16 cellular contexts compared by ENCODE assay signal in the genomic region with DNA sequence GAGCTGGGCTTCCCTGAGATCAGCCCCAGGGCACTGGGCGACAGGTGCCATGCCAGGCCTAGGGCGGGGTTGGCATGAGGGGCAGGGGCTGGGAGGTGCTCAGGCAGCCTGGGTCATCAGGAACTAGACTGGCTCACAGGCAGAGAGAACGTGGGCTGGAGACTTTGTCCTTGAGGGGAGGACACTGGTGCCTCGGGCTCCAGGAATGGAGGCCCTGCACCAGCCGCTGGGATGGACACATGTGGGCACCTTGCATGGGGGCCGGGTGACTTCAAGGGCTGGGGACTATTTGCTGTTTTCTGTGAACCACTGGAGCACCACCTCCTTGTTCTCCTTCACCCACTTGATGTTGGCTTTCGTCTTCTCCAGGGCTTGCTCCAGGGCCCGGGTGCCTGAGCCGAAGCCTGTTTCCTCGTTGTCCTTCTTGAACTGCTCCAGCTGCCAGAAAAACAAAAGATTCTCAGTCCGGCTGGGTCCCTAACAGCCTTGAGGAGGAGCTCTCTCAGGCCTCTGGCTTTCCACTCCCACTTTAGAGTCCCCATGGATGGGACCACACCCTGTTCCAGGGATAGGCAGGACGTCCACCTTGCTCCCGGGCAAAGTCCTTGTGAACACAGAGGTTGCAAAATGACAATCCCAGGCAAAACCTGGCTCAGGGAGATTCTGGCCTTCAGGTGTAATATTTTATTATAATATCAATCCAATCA. TPM values are rescaled to one million over a fixed set of nuclear protein-coding genes. Genes with fewer than 3 reads are reported as not detected.
A peak's percentile ranks its signal among the peaks of the same experiment; 100 is the strongest.
DNase-seq lines count a peak whose midpoint lies in the region; ATAC-seq and TF ChIP-seq lines count a peak whose summit lies in the region.
"Had no signal": no experiment of that assay in that cellular context is flagged by ENCODE, and none has a peak within 500 bp of the region (broad histone marks: within the 10 kb centered on the region; RNA-seq: fewer than 3 reads in every experiment).

No MANE protein-coding gene starts in this region.

- peak; percentile 11 for DNase-seq in NCI-H345 (lab: John Stamatoyannopoulos, UW)
- DNase-seq in NCI-H345 treated with DMSO at 0.1 percent for 48 hours (lab: John Stamatoyannopoulos, UW; ENCODE audit: unreplicated experiment): no peak
- peak in 1 of 4 donors; percentile 62 for DNase-seq in body of pancreas
- peak; percentile 28 to 29 for DNase-seq in thyroid gland
- no peak for DNase-seq in KG1 (lab: John Stamatoyannopoulos, UW)
- no peak for DNase-seq in germinal center (ENCODE audit: low spot score)
- no peak for DNase-seq in NCI-H187 (lab: John Stamatoyannopoulos, UW)
- DNase-seq: 8988T, NCI-H1092, NCI-H2227 treated with DMSO at 0.1 percent for 48 hours, nucleus accumbens, WERI-Rb-1 had no signal

- no peak overlapping the region for H3K9ac ChIP-seq in liver (ENCODE audit: low read depth in 1 of 2, low read length in 2 of 2)

- H3K4me1 ChIP-seq in body of pancreas: peaks cover 43% of the 10 kb centered on the region
- H3K4me1 ChIP-seq in liver (ENCODE audit: control insufficient read depth in 4 of 4, insufficient read depth in 4 of 4, low read length in 3 of 4): peaks cover 5 to 33% (median 26%) of the 10 kb centered on the region in 4 donors
- peaks cover 0 to 8% of the 10 kb centered on the region in 2 donors for H3K4me1 ChIP-seq in thyroid gland

- 41 to 58% methylated on average over 9 to 12 of the region's 13 CpGs for WGBS in body of pancreas, 2 donors
- WGBS in liver: 54% methylated on average over 13 of the region's 13 CpGs
- 52 to 55% methylated on average over 12 to 13 of the region's 13 CpGs for WGBS in thyroid gland, 2 donors

- H3K9me3 ChIP-seq in body of pancreas: no peaks in the 10 kb centered on the region
- no peaks in the 10 kb centered on the region for H3K9me3 ChIP-seq in liver (ENCODE audit: control insufficient read depth in 4 of 4, low read length in 3 of 4)
- H3K9me3 ChIP-seq in thyroid gland: no peaks in the 10 kb centered on the region

- no peak for TF ChIP-seq POLR2A in body of pancreas (IDR thresholded peaks at IDR 0.05)
- TF ChIP-seq POLR2A in thyroid gland (IDR thresholded peaks at IDR 0.05): no peak

- intact Hi-C loops in body of pancreas (cut with DNase I): no loop called here
- intact Hi-C loops in thyroid gland (cut with DNase I): no loop called here

- no peaks in the 10 kb centered on the region for H3K27me3 ChIP-seq in body of pancreas
- H3K27me3 ChIP-seq in liver (ENCODE audit: control insufficient read depth in 4 of 4, insufficient read depth in 4 of 4, low read length in 3 of 4): no peaks in the 10 kb centered on the region
- no peaks in the 10 kb centered on the region for H3K27me3 ChIP-seq in thyroid gland

- ATAC-seq in body of pancreas: no peak

- H3K36me3 ChIP-seq in body of pancreas (replicated peaks in 1 of 2; ENCODE audit: insufficient read depth in 1 of 2, low read depth in 2 of 2) (peaks cover under 1 to 9% of the 10 kb centered on the region in 2 donors), liver (ENCODE audit: control insufficient read depth in 4 of 4, insufficient read depth in 3 of 4, low read depth in 1 of 4, low read length in 3 of 4) (peaks cover 12 to 22% (median 13%) of the 10 kb centered on the region in 4 donors), thyroid gland (no peaks in the 10 kb centered on the region)
- H3K36me3 ChIP-seq: WERI-Rb-1 had no signal

- TF ChIP-seq CTCF in body of pancreas (IDR thresholded peaks at IDR 0.05) (no peak), liver (IDR thresholded peaks at IDR 0.05; ENCODE audit: low read depth, low read length, missing input control) (no peak), thyroid gland (IDR thresholded peaks at IDR 0.05) (no peak)

- H3K27ac ChIP-seq in body of pancreas (peak overlapping the region; percentile 35 to 69 (median 50)), liver (ENCODE audit: low read depth in 1 of 2, low read length in 2 of 2) (no peak overlapping the region), thyroid gland (no peak overlapping the region)
- H3K27ac ChIP-seq: coronary artery had no signal

- peak; percentile 36 to 41 for TF ChIP-seq RAD21 in liver (IDR thresholded peaks at IDR 0.05)

- H3K4me3 ChIP-seq in body of pancreas (no peak overlapping the region), liver (ENCODE audit: low read depth in 1 of 3, low read length in 3 of 3) (no peak overlapping the region), thyroid gland (replicated peaks in 1 of 3) (no peak overlapping the region)
- H3K4me3 ChIP-seq: coronary artery had no signal

TF ChIP-seq in liver, 16 proteins besides CTCF, POLR2A, EP300 and RAD21:
- peak; percentile 49 for TF ChIP-seq NR2F2 (IDR thresholded peaks at IDR 0.05)
- TF ChIP-seq, protein P1, sequence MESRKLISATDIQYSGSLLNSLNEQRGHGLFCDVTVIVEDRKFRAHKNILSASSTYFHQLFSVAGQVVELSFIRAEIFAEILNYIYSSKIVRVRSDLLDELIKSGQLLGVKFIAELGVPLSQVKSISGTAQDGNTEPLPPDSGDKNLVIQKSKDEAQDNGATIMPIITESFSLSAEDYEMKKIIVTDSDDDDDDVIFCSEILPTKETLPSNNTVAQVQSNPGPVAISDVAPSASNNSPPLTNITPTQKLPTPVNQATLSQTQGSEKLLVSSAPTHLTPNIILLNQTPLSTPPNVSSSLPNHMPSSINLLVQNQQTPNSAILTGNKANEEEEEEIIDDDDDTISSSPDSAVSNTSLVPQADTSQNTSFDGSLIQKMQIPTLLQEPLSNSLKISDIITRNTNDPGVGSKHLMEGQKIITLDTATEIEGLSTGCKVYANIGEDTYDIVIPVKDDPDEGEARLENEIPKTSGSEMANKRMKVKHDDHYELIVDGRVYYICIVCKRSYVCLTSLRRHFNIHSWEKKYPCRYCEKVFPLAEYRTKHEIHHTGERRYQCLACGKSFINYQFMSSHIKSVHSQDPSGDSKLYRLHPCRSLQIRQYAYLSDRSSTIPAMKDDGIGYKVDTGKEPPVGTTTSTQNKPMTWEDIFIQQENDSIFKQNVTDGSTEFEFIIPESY (IDR thresholded peaks at IDR 0.05): peak; percentile 50
- TF ChIP-seq JUND (IDR thresholded peaks at IDR 0.05): peak in 1 of 2 donors; percentile 41
- TF ChIP-seq, protein P2, sequence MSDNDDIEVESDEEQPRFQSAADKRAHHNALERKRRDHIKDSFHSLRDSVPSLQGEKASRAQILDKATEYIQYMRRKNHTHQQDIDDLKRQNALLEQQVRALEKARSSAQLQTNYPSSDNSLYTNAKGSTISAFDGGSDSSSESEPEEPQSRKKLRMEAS (IDR thresholded peaks at IDR 0.05): peak; percentile 78
- peak; percentile 75 for TF ChIP-seq FOXA2 (IDR thresholded peaks at IDR 0.05)
- TF ChIP-seq, protein P3, sequence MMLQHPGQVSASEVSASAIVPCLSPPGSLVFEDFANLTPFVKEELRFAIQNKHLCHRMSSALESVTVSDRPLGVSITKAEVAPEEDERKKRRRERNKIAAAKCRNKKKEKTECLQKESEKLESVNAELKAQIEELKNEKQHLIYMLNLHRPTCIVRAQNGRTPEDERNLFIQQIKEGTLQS (IDR thresholded peaks at IDR 0.05): no peak
- peak; percentile 95 for TF ChIP-seq HNF4G (IDR thresholded peaks at IDR 0.05)
- TF ChIP-seq FOXA1 (IDR thresholded peaks at IDR 0.05): peak; percentile 62
- peak; percentile 67 to 80 for TF ChIP-seq RXRA (IDR thresholded peaks at IDR 0.05)
- peak; percentile 75 for TF ChIP-seq SP1 (IDR thresholded peaks at IDR 0.05)
- TF ChIP-seq GABPA (IDR thresholded peaks at IDR 0.05 in 1 of 2, conservative IDR thresholded peaks at IDR 0.05 in 1 of 2): peak in 1 of 2 donors; percentile 27
- TF ChIP-seq, protein P4, sequence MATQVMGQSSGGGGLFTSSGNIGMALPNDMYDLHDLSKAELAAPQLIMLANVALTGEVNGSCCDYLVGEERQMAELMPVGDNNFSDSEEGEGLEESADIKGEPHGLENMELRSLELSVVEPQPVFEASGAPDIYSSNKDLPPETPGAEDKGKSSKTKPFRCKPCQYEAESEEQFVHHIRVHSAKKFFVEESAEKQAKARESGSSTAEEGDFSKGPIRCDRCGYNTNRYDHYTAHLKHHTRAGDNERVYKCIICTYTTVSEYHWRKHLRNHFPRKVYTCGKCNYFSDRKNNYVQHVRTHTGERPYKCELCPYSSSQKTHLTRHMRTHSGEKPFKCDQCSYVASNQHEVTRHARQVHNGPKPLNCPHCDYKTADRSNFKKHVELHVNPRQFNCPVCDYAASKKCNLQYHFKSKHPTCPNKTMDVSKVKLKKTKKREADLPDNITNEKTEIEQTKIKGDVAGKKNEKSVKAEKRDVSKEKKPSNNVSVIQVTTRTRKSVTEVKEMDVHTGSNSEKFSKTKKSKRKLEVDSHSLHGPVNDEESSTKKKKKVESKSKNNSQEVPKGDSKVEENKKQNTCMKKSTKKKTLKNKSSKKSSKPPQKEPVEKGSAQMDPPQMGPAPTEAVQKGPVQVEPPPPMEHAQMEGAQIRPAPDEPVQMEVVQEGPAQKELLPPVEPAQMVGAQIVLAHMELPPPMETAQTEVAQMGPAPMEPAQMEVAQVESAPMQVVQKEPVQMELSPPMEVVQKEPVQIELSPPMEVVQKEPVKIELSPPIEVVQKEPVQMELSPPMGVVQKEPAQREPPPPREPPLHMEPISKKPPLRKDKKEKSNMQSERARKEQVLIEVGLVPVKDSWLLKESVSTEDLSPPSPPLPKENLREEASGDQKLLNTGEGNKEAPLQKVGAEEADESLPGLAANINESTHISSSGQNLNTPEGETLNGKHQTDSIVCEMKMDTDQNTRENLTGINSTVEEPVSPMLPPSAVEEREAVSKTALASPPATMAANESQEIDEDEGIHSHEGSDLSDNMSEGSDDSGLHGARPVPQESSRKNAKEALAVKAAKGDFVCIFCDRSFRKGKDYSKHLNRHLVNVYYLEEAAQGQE (IDR thresholded peaks at IDR 0.05): peak; percentile 47
- no peak for TF ChIP-seq TAF1 (conservative IDR thresholded peaks at IDR 0.05)
- TF ChIP-seq HNF4A (conservative IDR thresholded peaks at IDR 0.05): peak; percentile 98 to 99
- TF ChIP-seq EGR1 (IDR thresholded peaks at IDR 0.05; ENCODE audit: low read depth in 2 of 2): peak in 1 of 2 donors; percentile 29
- TF ChIP-seq YY1 (IDR thresholded peaks at IDR 0.05): peak; percentile 54

RNA-seq across cellular contexts. Expression of a gene that starts 9.1 kb away (rescaled TPM):
- total RNA-seq in body of pancreas: 1 to 10 TPM in 1 of 2 donors, not detected in 1; 1.8 TPM
- total RNA-seq in liver: not detected
- polyA plus RNA-seq in liver: under 1 TPM in 1 of 2 donors, not detected in 1; 0.03 TPM
- under 1 TPM in 2 of 4 donors, not detected in 2; 0.34 to 0.67 TPM for total RNA-seq in thyroid gland
- total RNA-seq: activated CD8-positive, alpha-beta memory T cell treated with anti-CD3 and anti-CD28 coated beads for 36 hours; skeletal muscle tissue had no signal

RNA-seq across cellular contexts. Expression of a gene that starts 29.4 kb away (rescaled TPM):
- 100 to 1,000 TPM; 361 to 733 TPM for total RNA-seq in body of pancreas
- total RNA-seq in liver: 100 to 1,000 TPM in 1 of 2 donors, 10 to 100 TPM in 1; 88.8 to 182 TPM
- 100 to 1,000 TPM; 150 to 227 TPM for polyA plus RNA-seq in liver
- 10 to 100 TPM in 1 of 4 donors, 1 to 10 TPM in 3; 7.2 to 11.7 (median 9.4) TPM for total RNA-seq in thyroid gland
- total RNA-seq: activated CD8-positive, alpha-beta memory T cell treated with anti-CD3 and anti-CD28 coated beads for 36 hours had no signal

RNA-seq across cellular contexts. Expression of a gene that starts 34.2 kb away (rescaled TPM):
- total RNA-seq in body of pancreas: 1 to 10 TPM; 2.1 to 4.3 TPM
- under 1 TPM; 0.14 to 0.50 TPM for total RNA-seq in liver
- 1 to 10 TPM; 1.2 to 1.8 TPM for polyA plus RNA-seq in liver
- total RNA-seq in thyroid gland: 1 to 10 TPM in 3 of 4 donors, not detected in 1; 1.9 to 2.6 (median 2.1) TPM

Comparison
In these comparisons a context has a peak if more than half of its experiments do, and no peak if none do; other contexts are left out.
1. DNase-seq: peak in NCI-H345 (single experiment) and thyroid gland (2 of 2); none in NCI-H345 treated with DMSO at 0.1 percent for 48 hours (single experiment), KG1 (single experiment), germinal center (single experiment) and NCI-H187 (0 of 2).
2. H3K27ac ChIP-seq: peak in body of pancreas (4 of 4); none in liver (0 of 2) and thyroid gland (0 of 3).
3. RNA of a gene that starts 29.4 kb away (total RNA-seq): 361 to 733 TPM in body of pancreas and 88.8 to 182 TPM in liver; 7.2 to 11.7 TPM in thyroid gland; every median in the first group is over 4 times any median in the second.